Comparison of ENCODE assay signal across 11 cellular contexts in genomic region chr9:130036099-130036498, GRCh38. TPM values are rescaled to one million over a fixed set of nuclear protein-coding genes. Genes with fewer than 3 reads are reported as not detected.
DNase-seq lines count a peak whose midpoint lies in the region; ATAC-seq and TF ChIP-seq lines count a peak whose summit lies in the region.
"Had no signal": no experiment of that assay in that cellular context is flagged by ENCODE, and none has a peak within 500 bp of the region (broad histone marks: within the 10 kb centered on the region; RNA-seq: fewer than 3 reads in every experiment).

No MANE protein-coding gene starts in this region.

- peak; percentile 60 to 62 for ATAC-seq in CD4-positive, CD25-positive, alpha-beta regulatory T cell (ENCODE audit: low read depth in 2 of 2)

- H3K4me3 Mint-ChIP-seq in CD4-positive, CD25-positive, alpha-beta regulatory T cell, result peak overlapping the region; percentile 82 to 98 (median 90)
- H3K4me3 Mint-ChIP-seq in HFFc6, result no peak overlapping the region; the same call in 1 of the 2 replicates
- no peak overlapping the region for H3K4me3 Mint-ChIP-seq in nephron progenitor cell

- H3K4me3 ChIP-seq in CD4-positive, CD25-positive, alpha-beta regulatory T cell (ENCODE audit: low read depth, low read length), result peak overlapping the region; percentile 64
- H3K4me3 ChIP-seq in muscle layer of duodenum (ENCODE audit: low read depth in 1 of 2, low read length in 2 of 2), result no peak overlapping the region

- no peaks in the 10 kb centered on the region for H3K36me3 ChIP-seq in CD4-positive, CD25-positive, alpha-beta regulatory T cell (ENCODE audit: control insufficient read depth, insufficient read depth, low read length)
- no peaks in the 10 kb centered on the region for H3K36me3 ChIP-seq in muscle layer of duodenum (ENCODE audit: control insufficient read depth in 1 of 2, insufficient read depth in 2 of 2, low read length in 2 of 2)

- TF ChIP-seq CTCF in HFFc6 (IDR thresholded peaks at IDR 0.05) (no peak), nephron progenitor cell (IDR thresholded peaks at IDR 0.05) (no peak)

- H3K27ac Mint-ChIP-seq in CD4-positive, CD25-positive, alpha-beta regulatory T cell, result peak overlapping the region; percentile 70 to 99 (median 98)
- H3K27ac Mint-ChIP-seq in HFFc6 (peak overlapping the region; percentile 21; the same call in 1 of the 2 replicates), nephron progenitor cell (no peak overlapping the region)

- H3K4me1 Mint-ChIP-seq in CD4-positive, CD25-positive, alpha-beta regulatory T cell, result peaks cover 42 to 92% (median 68%) of the 10 kb centered on the region in 4 donors
- H3K4me1 Mint-ChIP-seq in HFFc6 (ENCODE audit: low read depth) (peaks cover 34% of the 10 kb centered on the region), nephron progenitor cell (peaks cover 4% of the 10 kb centered on the region)

- H3K27me3 ChIP-seq in CD4-positive, CD25-positive, alpha-beta regulatory T cell (ENCODE audit: control insufficient read depth, insufficient read depth, low read length), result no peaks in the 10 kb centered on the region
- H3K27me3 ChIP-seq in muscle layer of duodenum (ENCODE audit: low read depth, low read length), result no peaks in the 10 kb centered on the region

- peaks cover 17% of the 10 kb centered on the region for H3K36me3 Mint-ChIP-seq in CD4-positive, CD25-positive, alpha-beta regulatory T cell
- H3K36me3 Mint-ChIP-seq in HFFc6 (ENCODE audit: low read depth) (no peaks in the 10 kb centered on the region), nephron progenitor cell (ENCODE audit: low read depth) (peaks cover 18% of the 10 kb centered on the region)

- H3K9me3 ChIP-seq in CD4-positive, CD25-positive, alpha-beta regulatory T cell (ENCODE audit: control insufficient read depth in 2 of 2, low read length in 2 of 2), result no peaks in the 10 kb centered on the region
- no peaks in the 10 kb centered on the region for H3K9me3 ChIP-seq in muscle layer of duodenum (ENCODE audit: control insufficient read depth in 1 of 2, low read length in 2 of 2)

- peak in 1 of 3 donors; percentile 52 for DNase-seq in CD4-positive, CD25-positive, alpha-beta regulatory T cell
- DNase-seq in HFFc6 (peak; percentile 21), amniotic epithelial cell (ENCODE audit: low read depth) (peak; percentile 42), cerebellar cortex (ENCODE audit: low spot score) (no peak), NCI-H524 treated with DMSO at 0.1 percent for 48 hours (lab: John Stamatoyannopoulos, UW) (no peak), NCI-H526 treated with DMSO at 0.1 percent for 48 hours (lab: John Stamatoyannopoulos, UW) (no peak), nephron progenitor cell (no peak)
- DNase-seq: effector CD4-positive, alpha-beta T cell; mesendoderm; stimulated activated CD4-positive, alpha-beta T cell treated with anti-CD3 and anti-CD28 coated beads, Interleukin-4, amount 100 ng/mL, for 4 hours had no signal

- peak overlapping the region; percentile 87 for H3K27ac ChIP-seq in CD4-positive, CD25-positive, alpha-beta regulatory T cell (ENCODE audit: insufficient read depth, low read length, poor library complexity, severe bottlenecking)
- peak overlapping the region; percentile 72 for H3K27ac ChIP-seq in muscle layer of duodenum (ENCODE audit: low read length)

- H3K4me1 ChIP-seq in CD4-positive, CD25-positive, alpha-beta regulatory T cell (ENCODE audit: control insufficient read depth, insufficient read depth, low read length, poor library complexity, severe bottlenecking), result peaks cover 89% of the 10 kb centered on the region
- H3K4me1 ChIP-seq in muscle layer of duodenum (ENCODE audit: control insufficient read depth in 1 of 2, insufficient read depth in 2 of 2, low read length in 2 of 2), result peaks cover 11 to 47% of the 10 kb centered on the region in 2 donors

- peaks cover 8% of the 10 kb centered on the region for H3K27me3 Mint-ChIP-seq in CD4-positive, CD25-positive, alpha-beta regulatory T cell
- H3K27me3 Mint-ChIP-seq in HFFc6 (ENCODE audit: insufficient read depth) (peaks cover 3% of the 10 kb centered on the region), nephron progenitor cell (ENCODE audit: low read depth, poor library complexity) (peaks cover 9% of the 10 kb centered on the region)

- H3K9me3 Mint-ChIP-seq in CD4-positive, CD25-positive, alpha-beta regulatory T cell, result peaks cover 0 to 1% (median 0%) of the 10 kb centered on the region in 7 donors
- H3K9me3 Mint-ChIP-seq in HFFc6, result no peaks in the 10 kb centered on the region
- no peaks in the 10 kb centered on the region for H3K9me3 Mint-ChIP-seq in nephron progenitor cell

RNA-seq across cellular contexts. Expression of gene FNBP1, which starts 6.9 kb away (rescaled TPM):
- total RNA-seq in CD4-positive, CD25-positive, alpha-beta regulatory T cell, result 253 TPM
- 100 to 1,000 TPM; 147 to 218 (median 188) TPM for polyA plus RNA-seq in CD4-positive, CD25-positive, alpha-beta regulatory T cell
- total RNA-seq in HFFc6 (2021; fragmentation: NEBNext Ultra II Directional; extraction: Animal tissue kit (Norgen Biotek cat#: 25700)), result 10 to 100 TPM; 34.7 to 40.6 (median 35.5) TPM

RNA-seq across cellular contexts. Expression of gene GPR107, which starts 17.6 kb away (rescaled TPM):
- total RNA-seq in CD4-positive, CD25-positive, alpha-beta regulatory T cell, result 29.9 TPM
- polyA plus RNA-seq in CD4-positive, CD25-positive, alpha-beta regulatory T cell, result 1 to 10 TPM; 2.8 to 4.5 (median 3.1) TPM
- 10 to 100 TPM; 44.9 to 51.2 (median 48.5) TPM for total RNA-seq in HFFc6 (2021; fragmentation: NEBNext Ultra II Directional; extraction: Animal tissue kit (Norgen Biotek cat#: 25700))

Comparison
In these comparisons a context has a peak if more than half of its experiments do, and no peak if none do; other contexts are left out.
1. DNase-seq: peak in HFFc6 (single experiment) and amniotic epithelial cell (single experiment); none in cerebellar cortex (single experiment), NCI-H524 treated with DMSO at 0.1 percent for 48 hours (single experiment), NCI-H526 treated with DMSO at 0.1 percent for 48 hours (single experiment) and nephron progenitor cell (single experiment).
2. H3K4me3 Mint-ChIP-seq: peak in CD4-positive, CD25-positive, alpha-beta regulatory T cell (4 of 4); none in HFFc6 (single experiment) and nephron progenitor cell (single experiment).